Comparison of ENCODE assay signal across 13 cellular contexts in the genomic region with DNA sequence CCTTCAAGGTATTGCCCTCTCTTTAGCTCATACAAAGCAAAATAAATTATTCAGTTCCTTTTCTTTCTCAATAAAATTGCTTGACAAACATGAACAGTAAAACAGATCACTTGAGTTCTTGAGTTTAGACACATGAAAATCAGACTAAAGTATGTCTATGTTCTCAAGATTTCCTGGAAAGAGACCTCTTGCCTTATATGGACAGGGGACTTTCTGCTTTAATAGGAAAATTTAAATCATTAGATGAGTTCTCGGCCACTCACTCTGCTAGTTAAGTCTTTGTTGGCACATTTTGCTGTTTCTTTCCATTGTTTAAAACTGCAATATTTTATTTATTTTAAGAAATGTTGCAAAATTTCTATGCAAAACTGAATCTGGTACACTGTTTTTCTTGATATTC.
"Had no signal": no experiment of that assay in that cellular context is flagged by ENCODE, and none has a peak within 500 bp of the region (broad histone marks: within the 10 kb centered on the region; RNA-seq: fewer than 3 reads in every experiment).

No MANE protein-coding gene starts in this region.

- ATAC-seq: activated CD4-positive, alpha-beta T cell treated with anti-CD3 and anti-CD28 coated beads for 36 hours had no signal

- H3K27ac ChIP-seq: colonic mucosa, WERI-Rb-1 had no signal

- H3K27me3 Mint-ChIP-seq: activated CD4-positive, alpha-beta memory T cell treated with anti-CD3 and anti-CD28 coated beads, Interleukin-2, amount 10 ng/mL, durations not matched to agents 7 days and 5 days; activated CD4-positive, alpha-beta T cell treated with anti-CD3 and anti-CD28 coated beads for 36 hours; activated naive CD8-positive, alpha-beta T cell; stimulated activated naive CD8-positive, alpha-beta T cell treated with anti-CD3 and anti-CD28 coated beads, Interleukin-15, Interleukin-2, amounts not matched to agents 100 ng/mL and 50 ng/mL, for 24 hours had no signal

- H3K27me3 ChIP-seq: colonic mucosa had no signal

- H3K9me3 ChIP-seq: colonic mucosa had no signal

- H3K4me1 ChIP-seq: colonic mucosa had no signal

- H3K4me3 ChIP-seq: colonic mucosa, thoracic aorta had no signal

- DNase-seq: activated CD4-positive, alpha-beta memory T cell treated with anti-CD3 and anti-CD28 coated beads, Interleukin-2, amount 10 ng/mL, durations not matched to agents 7 days and 5 days; activated CD4-positive, alpha-beta T cell treated with anti-CD3 and anti-CD28 coated beads for 36 hours; activated gamma-delta T cell; activated T-cell treated with anti-CD3 and anti-CD28 coated beads, Interleukin-2, amount 50 U/mL, for 48 hours; colonic mucosa; effector CD8-positive, alpha-beta T cell; left cardiac atrium; stimulated activated CD4-positive, alpha-beta T cell treated with anti-CD3 and anti-CD28 coated beads, Interleukin-4, amount 100 ng/mL, for 1 hour; stimulated activated CD8-positive, alpha-beta memory T cell treated with anti-CD3 and anti-CD28 coated beads, Interleukin-4, amount 100 ng/mL, for 48 hours; WERI-Rb-1 had no signal

- H3K4me1 Mint-ChIP-seq: activated CD4-positive, alpha-beta memory T cell treated with anti-CD3 and anti-CD28 coated beads, Interleukin-2, amount 10 ng/mL, durations not matched to agents 7 days and 5 days; activated CD4-positive, alpha-beta T cell treated with anti-CD3 and anti-CD28 coated beads for 36 hours had no signal

- H3K4me3 Mint-ChIP-seq: activated CD4-positive, alpha-beta memory T cell treated with anti-CD3 and anti-CD28 coated beads, Interleukin-2, amount 10 ng/mL, durations not matched to agents 7 days and 5 days; activated CD4-positive, alpha-beta T cell treated with anti-CD3 and anti-CD28 coated beads for 36 hours; activated naive CD8-positive, alpha-beta T cell; stimulated activated naive CD8-positive, alpha-beta T cell treated with anti-CD3 and anti-CD28 coated beads, Interleukin-15, Interleukin-2, amounts not matched to agents 100 ng/mL and 50 ng/mL, for 24 hours had no signal

- H3K36me3 ChIP-seq: colonic mucosa, thoracic aorta, WERI-Rb-1 had no signal

- H3K27ac Mint-ChIP-seq: activated CD4-positive, alpha-beta memory T cell treated with anti-CD3 and anti-CD28 coated beads, Interleukin-2, amount 10 ng/mL, durations not matched to agents 7 days and 5 days; activated CD4-positive, alpha-beta T cell treated with anti-CD3 and anti-CD28 coated beads for 36 hours; activated naive CD8-positive, alpha-beta T cell; stimulated activated naive CD8-positive, alpha-beta T cell treated with anti-CD3 and anti-CD28 coated beads, Interleukin-15, Interleukin-2, amounts not matched to agents 100 ng/mL and 50 ng/mL, for 24 hours had no signal
